ENCODE assay signal across 8 cellular contexts in the genomic region with DNA sequence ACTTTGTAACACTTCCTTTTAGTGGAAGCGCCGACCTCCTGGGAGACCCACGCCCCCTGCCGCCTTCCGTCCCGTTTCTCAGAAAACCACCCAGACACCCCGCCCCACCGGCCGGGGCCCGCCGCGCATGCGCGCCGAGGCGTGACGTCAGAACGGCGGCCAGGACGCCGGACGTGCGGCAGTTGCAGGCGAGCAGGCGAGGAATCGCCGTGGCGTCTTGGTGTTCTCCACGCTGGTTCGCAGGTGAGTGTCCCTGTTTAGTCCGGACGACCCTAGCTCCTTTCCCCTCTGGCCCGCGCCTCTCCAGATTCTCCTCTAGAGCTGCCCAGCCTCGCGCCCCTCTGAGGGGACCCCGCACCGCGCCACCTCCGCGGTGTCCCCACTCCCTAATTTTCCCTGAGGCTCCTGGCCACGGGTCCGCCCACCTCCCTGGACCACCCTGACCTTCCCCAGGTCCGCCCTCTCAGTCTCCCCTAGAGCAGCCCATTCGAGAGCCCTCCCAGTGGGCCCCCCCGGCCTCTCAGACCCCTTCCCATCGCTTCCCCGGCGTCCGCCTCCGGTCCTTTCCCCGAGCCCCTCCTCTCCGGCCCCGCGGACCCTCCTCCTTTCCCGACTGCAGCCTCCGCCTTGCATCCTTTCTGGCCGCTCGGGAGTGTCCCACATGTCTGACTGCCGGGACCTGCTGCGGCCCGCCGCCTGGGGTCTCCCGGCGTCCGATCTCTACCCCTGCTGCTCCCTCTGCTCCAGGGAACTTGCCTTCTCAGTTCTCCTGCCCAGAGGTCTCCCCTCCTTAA. TPM values are rescaled to one million over a fixed set of nuclear protein-coding genes. Genes with fewer than 3 reads are reported as not detected.
DNase-seq lines count a peak whose midpoint lies in the region; ATAC-seq and TF ChIP-seq lines count a peak whose summit lies in the region.

Gene PLEKHB2 (plus strand): TSS at position 181 of the 794 bp plus-strand sequence. CDS start 15,606 bp downstream, outside the sequence.

- 1% methylated on average over 61 to 66 of the region's 66 CpGs for WGBS in adipose tissue, 3 donors
- WGBS in heart right ventricle, 2 donors = 0 to 1% methylated on average over 66 of the region's 66 CpGs
- under 1% methylated on average over 66 of the region's 66 CpGs for WGBS in prostate gland

- H3K4me1 ChIP-seq in heart right ventricle (peaks cover 0 to 38% (median 30%) of the 10 kb centered on the region in 9 donors), prostate gland (replicated peaks) (peaks cover 5% of the 10 kb centered on the region)

- ATAC-seq in T-cell (replicated peaks in 1 of 4) = peak; percentile 74 to 82 (median 78)
- ATAC-seq in heart right ventricle = peak; percentile 86 to 96 (median 94)

- peak within 1 kb of the TSS; percentile 88 to 99 (median 96) for H3K4me3 Mint-ChIP-seq in T-cell

- H3K9me3 ChIP-seq in heart right ventricle (no peaks in the 10 kb centered on the region), prostate gland (no peaks in the 10 kb centered on the region)

- peak within 1 kb of the TSS; percentile 94 to 96 for H3K27ac Mint-ChIP-seq in T-cell

- TF ChIP-seq CTCF in GM12873 (IDR thresholded peaks at IDR 0.05; ENCODE audit: insufficient read depth, low read depth, low read length, missing control alignments) = peak; percentile 23
- peak; percentile 16 for TF ChIP-seq CTCF in HFF-Myc (IDR thresholded peaks at IDR 0.05; ENCODE audit: low read depth, low read length, missing control alignments)
- peak in 7 of 9 donors; percentile 11 to 55 (median 39) for TF ChIP-seq CTCF in heart right ventricle (IDR thresholded peaks at IDR 0.05)
- TF ChIP-seq CTCF in prostate gland (IDR thresholded peaks at IDR 0.05) = peak in 2 of 4 experiments; percentile 25 to 45

- H3K27me3 ChIP-seq in heart right ventricle = no peaks in the 10 kb centered on the region
- no peaks in the 10 kb centered on the region for H3K27me3 ChIP-seq in prostate gland (replicated peaks; ENCODE audit: insufficient read depth)

- TF ChIP-seq POLR2A in prostate gland (IDR thresholded peaks at IDR 0.05) = peak; percentile 94

- POLR2A ChIA-PET in T-cell (lab: Charles Lee) = interaction anchor here in 1 of 2 donors (0.5 to 2.2 kb wide), 2 partner anchors 10 to 12 kb away, joined by 3 to 14 read pairs; partner anchors contain the start of gene FAM168B

- H3K27ac ChIP-seq in adipose tissue (ENCODE audit: low read depth, low read length) (peak within 1 kb of the TSS; percentile 88), heart right ventricle (peak within 1 kb of the TSS; percentile 66 to 99 (median 94)), prostate gland (peak within 1 kb of the TSS; percentile 87 to 90)

- H3K36me3 ChIP-seq in heart right ventricle = peaks cover 0 to 25% (median 0%) of the 10 kb centered on the region in 9 donors
- H3K36me3 ChIP-seq in prostate gland = no peaks in the 10 kb centered on the region

- H3K27me3 Mint-ChIP-seq in T-cell = no peaks in the 10 kb centered on the region

- DNase-seq in HFF-Myc (ENCODE audit: extremely low read depth, low read depth) (peak; percentile 64), MV-4-11 (lab: John Stamatoyannopoulos, UW) (peak; percentile 87), T-cell (peak; percentile 78 to 96 (median 90)), heart right ventricle (peak; percentile 93 to 95), prostate gland (ENCODE audit: low spot score) (peak; percentile 85), ureter (ENCODE audit: low spot score) (peak; percentile 94)

- CTCF ChIA-PET in T-cell (lab: Charles Lee) = interaction anchor here in 1 of 2 donors (2.0 kb wide), 1 partner anchor 12 kb away, joined by 16 read pairs; the partner anchor contains the start of gene FAM168B

- H3K4me3 ChIP-seq in HFF-Myc (replicated peaks; ENCODE audit: low read depth, low read length) (peak within 1 kb of the TSS; percentile 97), heart right ventricle (peak within 1 kb of the TSS; percentile 70 to 99 (median 92)), prostate gland (peak within 1 kb of the TSS; percentile 75 to 90)

- H3K9me3 Mint-ChIP-seq in T-cell = no peaks in the 10 kb centered on the region

- H3K4me1 Mint-ChIP-seq in T-cell = peaks cover 53 to 57% (median 55%) of the 10 kb centered on the region in 3 donors

- peaks cover 12% of the 10 kb centered on the region for H3K36me3 Mint-ChIP-seq in T-cell

- intact Hi-C loops in heart right ventricle (cut with DNase I) (no loop called here), prostate gland (cut with DNase I) (loop anchor here (10.0 kb wide), 1 partner anchor 921 kb away; the partner anchor contains the start of genes MZT2B and SMPD4)

RNA-seq across cellular contexts. Expression of gene PLEKHB2, which starts in this region (rescaled TPM):
- total RNA-seq in T-cell (10 to 100 TPM; 52.5 to 61.7 (median 53.2) TPM), heart right ventricle (10 to 100 TPM; 24.7 to 50.4 (median 38.0) TPM), prostate gland (100 to 1,000 TPM in 1 of 2 donors, 10 to 100 TPM in 1; 77.1 to 107 TPM), ureter (57.7 TPM)
- polyA plus RNA-seq in adipose tissue (10 to 100 TPM; 11.4 to 35.9 (median 27.4) TPM), heart right ventricle (10 to 100 TPM in 1 of 2 donors, 1 to 10 TPM in 1; 8.7 to 27.7 TPM)

Comparison
In these comparisons a context has a peak if more than half of its experiments do, and no peak if none do; other contexts are left out.
1. Peak in every context shown above with its lines: DNase-seq, ATAC-seq, H3K4me3 ChIP-seq and H3K27ac ChIP-seq.